Comparison of ENCODE assay signal across 1 cellular context in genomic region chrX:115177941-115178340, GRCh38.
TF ChIP-seq lines count a peak whose summit lies in the region.

No MANE protein-coding gene starts in this region.

TF ChIP-seq in IMR-90, 13 proteins besides CTCF, POLR2A, EP300 and RAD21 (continued from another document):
- no peak for TF ChIP-seq SMC3 (IDR thresholded peaks at IDR 0.05; ENCODE audit: low read depth, low read length)
- TF ChIP-seq RCOR1 (IDR thresholded peaks at IDR 0.05; ENCODE audit: insufficient replicate concordance, low read length), result no peak
- TF ChIP-seq MAZ (IDR thresholded peaks at IDR 0.05; ENCODE audit: borderline replicate concordance, low read depth, low read length), result no peak
- no peak for TF ChIP-seq NFE2L2 (IDR thresholded peaks at IDR 0.05; ENCODE audit: low read depth, low read length)
- TF ChIP-seq BHLHE40 (IDR thresholded peaks at IDR 0.05; ENCODE audit: low read depth, low read length), result no peak
- no peak for TF ChIP-seq CHD1 (IDR thresholded peaks at IDR 0.05; ENCODE audit: low read depth, low read length)
